ENCODE assay signal across 18 cellular contexts in genomic region chr1:240831922-240832321, GRCh38.
A peak's percentile ranks its signal among the peaks of the same experiment; 100 is the strongest.
DNase-seq lines count a peak whose midpoint lies in the region; ATAC-seq and TF ChIP-seq lines count a peak whose summit lies in the region.
"Had no signal": no experiment of that assay in that cellular context is flagged by ENCODE, and none has a peak within 500 bp of the region (broad histone marks: within the 10 kb centered on the region; RNA-seq: fewer than 3 reads in every experiment).

No MANE protein-coding gene starts in this region.

- H3K79me2 ChIP-seq in mammary epithelial cell (ENCODE audit: insufficient read depth, low read length) (no peaks in the 10 kb centered on the region), PC-3 (ENCODE audit: low read length) (no peaks in the 10 kb centered on the region)

- H3K4me3 ChIP-seq in mammary epithelial cell (replicated peaks in 1 of 3; ENCODE audit: insufficient read depth in 1 of 3, low read depth in 2 of 3, low read length in 3 of 3), result no peak overlapping the region
- no peak overlapping the region for H3K4me3 ChIP-seq in PC-3 (ENCODE audit: low read length)
- H3K4me3 ChIP-seq in dorsolateral prefrontal cortex, result peak overlapping the region in 29 of 59 donors; percentile 1 to 46 (median 24)
- H3K4me3 ChIP-seq in spleen, result no peak overlapping the region
- H3K4me3 ChIP-seq: K562, ovary, uterus had no signal

- TF ChIP-seq POLR2A in spleen (IDR thresholded peaks at IDR 0.05), result no peak

- peaks cover 11% of the 10 kb centered on the region for H3K27me3 Mint-ChIP-seq in type B pancreatic cell
- no peaks in the 10 kb centered on the region for H3K27me3 Mint-ChIP-seq in natural killer cell treated with Interleukin-12 subunit alpha and Interleukin-12 subunit beta and Interleukin-15 and Interleukin-18, amount 100 ng/mL, for 72 hours
- H3K27me3 Mint-ChIP-seq: activated B cell treated with CpG ODN at 0.5 μM for 24 hours; stimulated activated naive CD8-positive, alpha-beta T cell treated with anti-CD3 and anti-CD28 coated beads, Interleukin-15, Interleukin-2, amounts not matched to agents 100 ng/mL and 50 ng/mL, for 24 hours; T-cell had no signal

- H3K36me3 ChIP-seq in mammary epithelial cell (ENCODE audit: insufficient read depth, low read length) (no peaks in the 10 kb centered on the region), PC-3 (ENCODE audit: low read depth, low read length) (no peaks in the 10 kb centered on the region), spleen (no peaks in the 10 kb centered on the region)
- H3K36me3 ChIP-seq: ovary, uterus had no signal

- no TSS peak for BruUV-seq in mammary epithelial cell (replicated peaks; lab: Mats Ljungman, UMichigan)
- BruUV-seq in PC-3 (replicated peaks; lab: Mats Ljungman, UMichigan), result no TSS peak

- dilution Hi-C loops in mammary epithelial cell (cut with HindIII; ENCODE audit: low sequenced_read_pairs), result loop anchor here (5.0 kb wide), 1 partner anchor 90 kb away; no protein-coding TSS in a partner anchor

- no peaks in the 10 kb centered on the region for H3K4me1 ChIP-seq in mammary epithelial cell (ENCODE audit: insufficient read depth, low read length)
- H3K4me1 ChIP-seq in PC-3 (ENCODE audit: insufficient read depth, low read length), result peaks cover 18% of the 10 kb centered on the region
- H3K4me1 ChIP-seq in spleen, result no peaks in the 10 kb centered on the region
- H3K4me1 ChIP-seq: uterus had no signal

- 22% methylated on average over 3 of the region's 3 CpGs for WGBS in mammary epithelial cell (ENCODE audit: low coverage, missing lambda C conversion rate)
- WGBS in spleen, 5 donors, result 40 to 46% (median 44%) methylated on average over 3 of the region's 3 CpGs

- no peaks in the 10 kb centered on the region for H3K36me3 Mint-ChIP-seq in type B pancreatic cell
- no peaks in the 10 kb centered on the region for H3K36me3 Mint-ChIP-seq in natural killer cell treated with Interleukin-12 subunit alpha and Interleukin-12 subunit beta and Interleukin-15 and Interleukin-18, amount 100 ng/mL, for 72 hours
- H3K36me3 Mint-ChIP-seq: T-cell had no signal

- intact Hi-C loops in mammary epithelial cell (cut with micrococcal nuclease) (no loop called here), PC-3 (cut with micrococcal nuclease) (no loop called here), dorsolateral prefrontal cortex (cut with DNase I) (no loop called here), spleen (cut with DNase I; ENCODE audit: low total_unique reads) (no loop called here)

- peaks cover 7% of the 10 kb centered on the region for H3K4me1 Mint-ChIP-seq in type B pancreatic cell (ENCODE audit: unreplicated experiment)
- no peaks in the 10 kb centered on the region for H3K4me1 Mint-ChIP-seq in natural killer cell treated with Interleukin-12 subunit alpha and Interleukin-12 subunit beta and Interleukin-15 and Interleukin-18, amount 100 ng/mL, for 72 hours (ENCODE audit: low read depth in 2 of 2)
- H3K4me1 Mint-ChIP-seq: activated B cell treated with CpG ODN at 0.5 μM for 24 hours, T-cell had no signal

- ATAC-seq in PC-3, result peak; percentile 18
- ATAC-seq in natural killer cell treated with Interleukin-12 subunit alpha and Interleukin-12 subunit beta and Interleukin-15 and Interleukin-18, amount 100 ng/mL, for 72 hours, result no peak
- ATAC-seq: K562, left cardiac atrium, T-cell had no signal

- DNase-seq in T47D (ENCODE audit: low read depth in 1 of 2, low spot score in 1 of 2) (peak; percentile 16 to 25), mammary epithelial cell (no peak), PC-3 (peak; percentile 36), dorsolateral prefrontal cortex (no peak), type B pancreatic cell (ENCODE audit: extremely low spot score, unreplicated experiment) (no peak), spleen (no peak), AG08396 (ENCODE audit: low spot score) (no peak)
- no peak for DNase-seq in natural killer cell treated with Interleukin-12 subunit alpha and Interleukin-12 subunit beta and Interleukin-15 and Interleukin-18, amount 100 ng/mL, for 72 hours (ENCODE audit: low spot score)
- DNase-seq: activated B cell treated with CpG ODN at 0.5 μM for 24 hours, activated gamma-delta T cell treated with Interleukin-2 at 50 U/mL for 16 hours, left cardiac atrium, NCI-H1436, ovary, T-cell, uterus had no signal

- H2AFZ ChIP-seq in mammary epithelial cell (ENCODE audit: low read depth, low read length), result no peak overlapping the region
- H2AFZ ChIP-seq in PC-3 (ENCODE audit: low read length), result no peak overlapping the region

- POLR2A ChIA-PET in PC-3 (lab: Charles Lee; ENCODE audit: unreplicated experiment), result interaction anchor here (0.6 kb wide), 1 partner anchor 68 kb away, joined by 5 read pairs; no protein-coding TSS in a partner anchor

- H3K27ac ChIP-seq in mammary epithelial cell (ENCODE audit: insufficient read depth, low read depth, low read length) (no peak overlapping the region), PC-3 (ENCODE audit: low read length) (no peak overlapping the region), dorsolateral prefrontal cortex (peak overlapping the region in 21 of 59 donors; percentile 0 to 58 (median 28)), spleen (no peak overlapping the region)
- H3K27ac ChIP-seq: ovary, uterus had no signal

- H3K4me3 Mint-ChIP-seq in type B pancreatic cell, result no peak overlapping the region
- H3K4me3 Mint-ChIP-seq in natural killer cell treated with Interleukin-12 subunit alpha and Interleukin-12 subunit beta and Interleukin-15 and Interleukin-18, amount 100 ng/mL, for 72 hours, result no peak overlapping the region
- H3K4me3 Mint-ChIP-seq: activated B cell treated with CpG ODN at 0.5 μM for 24 hours; stimulated activated naive CD8-positive, alpha-beta T cell treated with anti-CD3 and anti-CD28 coated beads, Interleukin-15, Interleukin-2, amounts not matched to agents 100 ng/mL and 50 ng/mL, for 24 hours; T-cell had no signal

- peaks cover 6% of the 10 kb centered on the region for H3K9me3 ChIP-seq in mammary epithelial cell (replicated peaks; ENCODE audit: insufficient read depth, low read length)
- no peaks in the 10 kb centered on the region for H3K9me3 ChIP-seq in PC-3 (ENCODE audit: low read length)
- H3K9me3 ChIP-seq in spleen, result no peaks in the 10 kb centered on the region
- H3K9me3 ChIP-seq: Caco-2, ovary, uterus had no signal

- H3K9ac ChIP-seq in mammary epithelial cell (ENCODE audit: insufficient read depth, low read length), result no peak overlapping the region
- H3K9ac ChIP-seq in PC-3 (ENCODE audit: low read length), result no peak overlapping the region

- CTCF ChIA-PET in mammary epithelial cell (lab: Charles Lee; ENCODE audit: low non-redundant PET), result interaction anchor here (0.6 kb wide), 1 partner anchor 37 kb away, joined by 4 read pairs; no protein-coding TSS in a partner anchor
- CTCF ChIA-PET in PC-3 (lab: Charles Lee), result interaction anchor here (0.6 kb wide), 1 partner anchor 826 kb away, joined by 4 read pairs; no protein-coding TSS in a partner anchor

- H4K20me1 ChIP-seq in mammary epithelial cell (ENCODE audit: insufficient read depth, low read length) (no peaks in the 10 kb centered on the region), PC-3 (ENCODE audit: low read length) (no peaks in the 10 kb centered on the region)

- no peak overlapping the region for H3K27ac Mint-ChIP-seq in type B pancreatic cell
- no peak overlapping the region for H3K27ac Mint-ChIP-seq in natural killer cell treated with Interleukin-12 subunit alpha and Interleukin-12 subunit beta and Interleukin-15 and Interleukin-18, amount 100 ng/mL, for 72 hours
- H3K27ac Mint-ChIP-seq: activated B cell treated with CpG ODN at 0.5 μM for 24 hours; stimulated activated naive CD8-positive, alpha-beta T cell treated with anti-CD3 and anti-CD28 coated beads, Interleukin-15, Interleukin-2, amounts not matched to agents 100 ng/mL and 50 ng/mL, for 24 hours; T-cell had no signal

- H3K27me3 ChIP-seq in mammary epithelial cell (ENCODE audit: insufficient read depth, low read length) (no peaks in the 10 kb centered on the region), PC-3 (ENCODE audit: low read length) (peaks cover 6% of the 10 kb centered on the region; the same call in 1 of the 2 replicates), dorsolateral prefrontal cortex (no peaks in the 10 kb centered on the region), spleen (replicated peaks in 1 of 7) (no peaks in the 10 kb centered on the region)
- H3K27me3 ChIP-seq: ovary, uterus had no signal

- H3K4me2 ChIP-seq in mammary epithelial cell (ENCODE audit: insufficient read depth, low read depth, low read length) (no peak overlapping the region), PC-3 (ENCODE audit: low read length) (peak overlapping the region; percentile 14)

- TF ChIP-seq CTCF in mammary epithelial cell (conservative IDR thresholded peaks at IDR 0.05 in 1 of 2, IDR thresholded peaks at IDR 0.05 in 1 of 2; ENCODE audit: extremely low read depth in 1 of 2, insufficient read depth in 1 of 2, low read depth in 1 of 2, low read length in 2 of 2), result no peak
- TF ChIP-seq CTCF in PC-3 (conservative IDR thresholded peaks at IDR 0.05; ENCODE audit: low read depth, low read length), result peak; percentile 54
- TF ChIP-seq CTCF in dorsolateral prefrontal cortex (IDR thresholded peaks at IDR 0.05 in 54 of 56, conservative IDR thresholded peaks at IDR 0.05 in 2 of 56; ENCODE audit: low read depth in 1 of 56, partially characterized antibody in 56 of 56), result peak in 49 of 56 donors; percentile 16 to 54 (median 36)
- TF ChIP-seq CTCF in type B pancreatic cell (conservative IDR thresholded peaks at IDR 0.05), result peak; percentile 25
- no peak for TF ChIP-seq CTCF in spleen (IDR thresholded peaks at IDR 0.05 in 8 of 11, conservative IDR thresholded peaks at IDR 0.05 in 3 of 11)

- peaks cover 3% of the 10 kb centered on the region for H3K9me3 Mint-ChIP-seq in type B pancreatic cell
- no peaks in the 10 kb centered on the region for H3K9me3 Mint-ChIP-seq in natural killer cell treated with Interleukin-12 subunit alpha and Interleukin-12 subunit beta and Interleukin-15 and Interleukin-18, amount 100 ng/mL, for 72 hours
- H3K9me3 Mint-ChIP-seq: activated B cell treated with CpG ODN at 0.5 μM for 24 hours had no signal

- no peaks in the 10 kb centered on the region for H3K9me2 ChIP-seq in PC-3 (replicated peaks; ENCODE audit: low read length)

- in situ Hi-C loops in T47D (cut with HindIII; ENCODE audit: low pct_unique_long_range_greater_than_20kb, low sequenced_read_pairs) (no loop called here), mammary epithelial cell (cut with MboI; ENCODE audit: low sequenced_read_pairs in 2 of 2) (no loop called here)

- H3F3A ChIP-seq in PC-3 (ENCODE audit: low read length, unreplicated experiment), result no peaks in the 10 kb centered on the region

Comparison
In these comparisons a context has a peak if more than half of its experiments do, and no peak if none do; other contexts are left out.
1. DNase-seq: peak in T47D (2 of 2) and PC-3 (single experiment); none in mammary epithelial cell (single experiment), dorsolateral prefrontal cortex (0 of 10), type B pancreatic cell (single experiment), spleen (single experiment), natural killer cell treated with Interleukin-12 subunit alpha and Interleukin-12 subunit beta and Interleukin-15 and Interleukin-18, amount 100 ng/mL, for 72 hours (single experiment) and AG08396 (single experiment).
2. CTCF ChIP-seq: peak in PC-3 (single experiment), dorsolateral prefrontal cortex (49 of 56) and type B pancreatic cell (single experiment); none in mammary epithelial cell (0 of 2) and spleen (0 of 11).